In genomic region chr18:80009661-80010550, GRCh38 we compare ENCODE assay signal across 9 cellular contexts. TPM values are rescaled to one million over a fixed set of nuclear protein-coding genes. Genes with fewer than 3 reads are reported as not detected.
DNase-seq lines count a peak whose midpoint lies in the region; ATAC-seq, FAIRE-seq and TF ChIP-seq lines count a peak whose summit lies in the region.
"Had no signal": no experiment of that assay in that cellular context is flagged by ENCODE, and none has a peak within 500 bp of the region (broad histone marks: within the 10 kb centered on the region; RNA-seq: fewer than 3 reads in every experiment).

No MANE protein-coding gene starts in this region.

- H3F3A ChIP-seq in smooth muscle cell (ENCODE audit: low read depth) = no peaks in the 10 kb centered on the region

- H3K4me3 ChIP-seq in K562 (no peak overlapping the region), hepatocyte (no peak overlapping the region), transverse colon (no peak overlapping the region), smooth muscle cell (no peak overlapping the region)

- WGBS in K562 (ENCODE audit: insufficient coverage, low coverage, missing lambda C conversion rate) = 52% methylated on average over 16 of the region's 16 CpGs
- WGBS in hepatocyte (ENCODE audit: low lambda C conversion rate, missing lambda C conversion rate) = 83% methylated on average over 16 of the region's 16 CpGs
- 75 to 82% methylated on average over 9 to 16 of the region's 16 CpGs for WGBS in transverse colon (ENCODE audit: low coverage in 1 of 2), 2 donors
- 74% methylated on average over 16 of the region's 16 CpGs for WGBS in smooth muscle cell (ENCODE audit: low lambda C conversion rate)

- H3K4me1 ChIP-seq in K562 (replicated peaks in 1 of 2; ENCODE audit: control insufficient read depth in 2 of 2, insufficient read depth in 2 of 2, low read length in 2 of 2) = peaks cover 8 to 24% of the 10 kb centered on the region in 2 experiments; a peak in 4 of 5 replicates
- H3K4me1 ChIP-seq in hepatocyte (ENCODE audit: insufficient read depth) = no peaks in the 10 kb centered on the region
- H3K4me1 ChIP-seq in transverse colon = peaks cover 0 to 4% (median 0%) of the 10 kb centered on the region in 4 donors
- H3K4me1 ChIP-seq in smooth muscle cell (ENCODE audit: low read depth) = no peaks in the 10 kb centered on the region

- no peaks in the 10 kb centered on the region for H3K9me2 ChIP-seq in hepatocyte (replicated peaks; ENCODE audit: insufficient read depth)

- H3K27me3 ChIP-seq in K562 (ENCODE audit: control insufficient read depth in 2 of 2, insufficient read depth in 2 of 2, low read length in 2 of 2) (no peaks in the 10 kb centered on the region), hepatocyte (no peaks in the 10 kb centered on the region), transverse colon (no peaks in the 10 kb centered on the region), smooth muscle cell (ENCODE audit: low read depth) (no peaks in the 10 kb centered on the region)

- no peaks in the 10 kb centered on the region for H3K36me3 ChIP-seq in K562 (ENCODE audit: control insufficient read depth, insufficient read depth, low read length)
- H3K36me3 ChIP-seq in hepatocyte (replicated peaks; ENCODE audit: insufficient read depth, low read depth) = no peaks in the 10 kb centered on the region
- no peaks in the 10 kb centered on the region for H3K36me3 ChIP-seq in transverse colon
- no peaks in the 10 kb centered on the region for H3K36me3 ChIP-seq in smooth muscle cell (ENCODE audit: low read depth)

- CTCF ChIA-PET in K562 (lab: Yijun Ruan, JAX; ENCODE audit: low intra/inter-chr PET ratio) = no interaction called here

- peak overlapping the region; percentile 68 for H2AFZ ChIP-seq in K562 (ENCODE audit: low read depth, low read length)
- no peak overlapping the region for H2AFZ ChIP-seq in hepatocyte
- H2AFZ ChIP-seq in smooth muscle cell (ENCODE audit: low read depth) = no peak overlapping the region

- H3K9me3 ChIP-seq in K562 (replicated peaks; ENCODE audit: control insufficient read depth, insufficient read depth, low read depth, low read length) (no peaks in the 10 kb centered on the region), hepatocyte (ENCODE audit: low read depth) (no peaks in the 10 kb centered on the region), transverse colon (peaks cover 5 to 15% of the 10 kb centered on the region in 2 donors), smooth muscle cell (replicated peaks; ENCODE audit: low read depth) (no peaks in the 10 kb centered on the region)

- no peak overlapping the region for H3K9ac ChIP-seq in K562 (ENCODE audit: insufficient read depth in 1 of 2, low read depth in 2 of 2, low read length in 2 of 2)
- no peak overlapping the region for H3K9ac ChIP-seq in smooth muscle cell (ENCODE audit: low read depth)

- TF ChIP-seq RAD21 in K562 (CRISPR knock-in tag; conservative IDR thresholded peaks at IDR 0.05 in 1 of 2, IDR thresholded peaks at IDR 0.05 in 1 of 2) = no peak

- H3K79me2 ChIP-seq in K562 (ENCODE audit: control insufficient read depth, insufficient read depth, low read length) (no peaks in the 10 kb centered on the region), hepatocyte (no peaks in the 10 kb centered on the region), smooth muscle cell (ENCODE audit: low read depth) (no peaks in the 10 kb centered on the region)

- POLR2A ChIA-PET in K562 (lab: Yijun Ruan, JAX) = no interaction called here

- TF ChIP-seq EP300 in K562 (IDR thresholded peaks at IDR 0.05; ENCODE audit: low read length) = no peak
- no peak for TF ChIP-seq EP300 in transverse colon (IDR thresholded peaks at IDR 0.05; ENCODE audit: low read depth)

- peak; percentile 82 for FAIRE-seq in K562 (lab: Jason Lieb, UNC)
- FAIRE-seq in frontal cortex (lab: Jason Lieb, UNC) = no peak

- intact Hi-C loops in K562 (cut with micrococcal nuclease) = no loop called here
- intact Hi-C loops in transverse colon (cut with DNase I; ENCODE audit: low total_unique reads) = no loop called here

- BruUV-seq in K562 (replicated peaks; lab: Mats Ljungman, UMichigan) = no TSS peak

- no peak overlapping the region; the same call in 1 of the 2 replicates for H3K4me2 ChIP-seq in K562 (ENCODE audit: insufficient read depth, low read length)
- no peak overlapping the region for H3K4me2 ChIP-seq in hepatocyte
- no peak overlapping the region for H3K4me2 ChIP-seq in smooth muscle cell

- H3K27ac ChIP-seq in K562 (ENCODE audit: extremely low read depth, low read depth, low read length) = peak overlapping the region; percentile 65; the same call in 1 of the 3 replicates
- H3K27ac ChIP-seq in hepatocyte = no peak overlapping the region
- H3K27ac ChIP-seq in transverse colon = peak overlapping the region; percentile 52 to 79 (median 72)
- H3K27ac ChIP-seq in smooth muscle cell (ENCODE audit: low read depth) = no peak overlapping the region

- no peaks in the 10 kb centered on the region for H3K9me1 ChIP-seq in K562 (ENCODE audit: control insufficient read depth, insufficient read depth, low read length)

- DNase-seq in HPDE6-E6E7 (ENCODE audit: extremely low spot score) (peak; percentile 87), K562 (ENCODE audit: extremely low read depth in 1 of 4, low spot score in 3 of 4) (peak in 2 of 4 experiments; percentile 46 to 61), hepatocyte (ENCODE audit: low spot score) (peak; percentile 54), transverse colon (peak; percentile 62), smooth muscle cell (lab: John Stamatoyannopoulos, UW; ENCODE audit: unreplicated experiment) (no peak), frontal cortex (ENCODE audit: low spot score in 2 of 2) (no peak)
- DNase-seq: NCI-H146 had no signal

- in situ Hi-C loops in K562 (cut with MboI) = no loop called here
- in situ Hi-C loops in transverse colon (cut with MboI; ENCODE audit: low pct_ligation_motif_present in 1 of 4, low pct_unique_long_range_greater_than_20kb in 1 of 4, low sequenced_read_pairs in 3 of 4) = no loop called here

- no peak for TF ChIP-seq CTCF in K562 (IDR thresholded peaks at IDR 0.05 in 2 of 3, conservative IDR thresholded peaks at IDR 0.05 in 1 of 3; ENCODE audit: insufficient read depth in 2 of 3, low read depth in 1 of 3, low read length in 3 of 3)
- no peak for TF ChIP-seq CTCF in hepatocyte (IDR thresholded peaks at IDR 0.05; ENCODE audit: poor library complexity)
- no peak for TF ChIP-seq CTCF in transverse colon (IDR thresholded peaks at IDR 0.05)
- no peak for TF ChIP-seq CTCF in smooth muscle cell (IDR thresholded peaks at IDR 0.05; ENCODE audit: borderline replicate concordance, insufficient read depth, poor library complexity, severe bottlenecking)

- H4K20me1 ChIP-seq in K562 (replicated peaks; ENCODE audit: control insufficient read depth, insufficient read depth, low read length) (no peaks in the 10 kb centered on the region), hepatocyte (ENCODE audit: insufficient read depth, poor library complexity, severe bottlenecking) (no peaks in the 10 kb centered on the region), smooth muscle cell (ENCODE audit: low read depth) (no peaks in the 10 kb centered on the region)

- TF ChIP-seq POLR2A in K562 (conservative IDR thresholded peaks at IDR 0.05) (no peak), transverse colon (IDR thresholded peaks at IDR 0.05) (no peak)

- peak; percentile 77 for ATAC-seq in K562
- no peak for ATAC-seq in HG03135 (IDR thresholded peaks at IDR 0.05; ENCODE audit: unreplicated experiment)
- ATAC-seq in HG03025 (IDR thresholded peaks at IDR 0.05; ENCODE audit: low FRiP score, unreplicated experiment) = no peak

RNA-seq across cellular contexts. Expression of gene TXNL4A, which starts 21.5 kb away (rescaled TPM):
- total RNA-seq in K562 (2011; cell fraction: chromatin; rRNA removed; ENCODE audit: low replicate concordance) = 25.7 and 39.5 TPM in 2 replicates
- total RNA-seq in K562 (2011; cell fraction: nucleolus; rRNA removed) = 17.0 and 20.5 TPM in 2 replicates
- 29.1 and 53.2 TPM in 2 replicates for total RNA-seq in K562 (2011; cell fraction: nucleoplasm; rRNA removed)
- total RNA-seq in K562 (2014; rRNA removed) (68.7 and 78.9 TPM in 2 replicates), K562 (2014; rRNA removed; fragmentation: Illumina TruSeq; extraction: Trizol) (85.5 and 87.5 TPM in 2 replicates), K562 (2015; rRNA removed; fragmentation: Illumina TruSeq; extraction: Trizol) (86.1 and 98.0 TPM in 2 replicates), K562 (2021) (132 and 139 TPM in 2 replicates), hepatocyte (54.2 and 71.9 TPM in 2 replicates), transverse colon (10 to 100 TPM in 3 of 4 donors, 1 to 10 TPM in 1; 4.1 to 36.8 (median 31.0) TPM), smooth muscle cell (61.1 and 62.2 TPM in 2 replicates), frontal cortex (39.1 TPM)
- polyA plus RNA-seq in K562 (2011; rRNA removed) (105 and 124 TPM in 2 replicates), K562 (2014; fragmentation: Illumina TruSeq; extraction: Trizol) (46.5 and 49.6 TPM in 2 replicates), K562 (2014; fragmentation: Nextera tagmentation; extraction: Ambion mirVana) (10 to 100 TPM; 27.0 to 51.2 TPM), K562 (2014; rRNA removed) (92.3 and 98.7 TPM in 2 replicates), hepatocyte (227 and 254 TPM in 2 replicates), smooth muscle cell (243 and 254 TPM in 2 replicates)
- polyA plus RNA-seq in K562 (2011; cell fraction: cytosol; rRNA removed) = 110 and 120 TPM in 2 replicates
- polyA plus RNA-seq in K562 (2011; cell fraction: nucleus; rRNA removed) = 47.8 and 53.9 TPM in 2 replicates
- polyA plus RNA-seq in K562 (2012) = 78.8 and 97.0 TPM in 2 replicates
- 41.9 and 67.5 TPM in 2 replicates for polyA minus RNA-seq in K562 (2011; rRNA and poly(A)+ RNA removed)
- 50.7 and 54.0 TPM in 2 replicates for polyA minus RNA-seq in K562 (2011; cell fraction: cytosol; rRNA and poly(A)+ RNA removed)
- 5.0 and 14.0 TPM in 2 replicates for polyA minus RNA-seq in K562 (2011; cell fraction: nucleus; rRNA and poly(A)+ RNA removed)

RNA-seq across cellular contexts. Expression of gene RBFA, which starts 24.3 kb away (rescaled TPM):
- 107 and 110 TPM in 2 replicates for total RNA-seq in K562 (2011; cell fraction: chromatin; rRNA removed; ENCODE audit: low replicate concordance)
- 70.8 and 75.5 TPM in 2 replicates for total RNA-seq in K562 (2011; cell fraction: nucleolus; rRNA removed)
- 104 and 112 TPM in 2 replicates for total RNA-seq in K562 (2011; cell fraction: nucleoplasm; rRNA removed)
- total RNA-seq in K562 (2014; rRNA removed) = 36.7 and 38.9 TPM in 2 replicates
- 21.1 and 24.5 TPM in 2 replicates for total RNA-seq in K562 (2014; rRNA removed; fragmentation: Illumina TruSeq; extraction: Trizol)
- total RNA-seq in K562 (2015; rRNA removed; fragmentation: Illumina TruSeq; extraction: Trizol) = 25.8 and 26.7 TPM in 2 replicates
- 28.4 and 28.8 TPM in 2 replicates for total RNA-seq in K562 (2021)
- 24.7 and 28.7 TPM in 2 replicates for polyA plus RNA-seq in K562 (2011; rRNA removed)
- 17.9 and 18.9 TPM in 2 replicates for polyA plus RNA-seq in K562 (2011; cell fraction: cytosol; rRNA removed)
- polyA plus RNA-seq in K562 (2011; cell fraction: nucleus; rRNA removed) = 66.2 and 70.5 TPM in 2 replicates
- 17.3 and 24.4 TPM in 2 replicates for polyA plus RNA-seq in K562 (2012)
- polyA plus RNA-seq in K562 (2014; fragmentation: Illumina TruSeq; extraction: Trizol) = 26.0 and 28.2 TPM in 2 replicates
- polyA plus RNA-seq in K562 (2014; fragmentation: Nextera tagmentation; extraction: Ambion mirVana) = 1 to 10 TPM; 3.4 to 4.8 TPM
- 36.1 and 41.9 TPM in 2 replicates for polyA plus RNA-seq in K562 (2014; rRNA removed)
- polyA minus RNA-seq in K562 (2011; rRNA and poly(A)+ RNA removed) = 25.6 and 29.4 TPM in 2 replicates
- 6.5 and 7.3 TPM in 2 replicates for polyA minus RNA-seq in K562 (2011; cell fraction: cytosol; rRNA and poly(A)+ RNA removed)
- 46.0 and 59.9 TPM in 2 replicates for polyA minus RNA-seq in K562 (2011; cell fraction: nucleus; rRNA and poly(A)+ RNA removed)
- total RNA-seq in hepatocyte = 20.7 and 29.4 TPM in 2 replicates
- 21.2 and 21.4 TPM in 2 replicates for polyA plus RNA-seq in hepatocyte
- 10 to 100 TPM in 3 of 4 donors, 1 to 10 TPM in 1; 5.6 to 35.1 (median 25.8) TPM for total RNA-seq in transverse colon
- 15.0 and 16.3 TPM in 2 replicates for total RNA-seq in smooth muscle cell
- 15.5 and 15.7 TPM in 2 replicates for polyA plus RNA-seq in smooth muscle cell
- total RNA-seq in frontal cortex = 37.1 TPM

RNA-seq across cellular contexts. Expression of gene HSBP1L1, which starts 45.5 kb away (rescaled TPM):
- total RNA-seq in K562 (2011; cell fraction: chromatin; rRNA removed; ENCODE audit: low replicate concordance) = not detected in 2 replicates
- total RNA-seq in K562 (2011; cell fraction: nucleolus; rRNA removed) = not detected in 2 replicates
- total RNA-seq in K562 (2011; cell fraction: nucleoplasm; rRNA removed) = not detected in 2 replicates
- total RNA-seq in K562 (2014; rRNA removed) (not detected in 2 replicates), K562 (2014; rRNA removed; fragmentation: Illumina TruSeq; extraction: Trizol) (not detected in 2 replicates), K562 (2015; rRNA removed; fragmentation: Illumina TruSeq; extraction: Trizol) (not detected in 2 replicates), K562 (2021) (not detected in 2 replicates), hepatocyte (55.2 and 58.7 TPM in 2 replicates), transverse colon (100 to 1,000 TPM in 2 of 4 donors, 10 to 100 TPM in 2; 48.4 to 211 (median 109) TPM), smooth muscle cell (11.8 and 24.6 TPM in 2 replicates), frontal cortex (0.82 TPM)
- polyA plus RNA-seq in K562 (2011; rRNA removed) (not detected in 2 replicates), K562 (2014; fragmentation: Illumina TruSeq; extraction: Trizol) (not detected in 2 replicates), K562 (2014; fragmentation: Nextera tagmentation; extraction: Ambion mirVana) (under 1 TPM; 0.24 to 0.36 TPM), K562 (2014; rRNA removed) (not detected in 2 replicates), hepatocyte (81.9 and 82.0 TPM in 2 replicates), smooth muscle cell (12.4 and 23.5 TPM in 2 replicates)
- polyA plus RNA-seq in K562 (2011; cell fraction: cytosol; rRNA removed) = not detected in 2 replicates
- not detected in 2 replicates for polyA plus RNA-seq in K562 (2011; cell fraction: nucleus; rRNA removed)
- 0.91 and 1.2 TPM in 2 replicates for polyA plus RNA-seq in K562 (2012)
- polyA minus RNA-seq in K562 (2011; rRNA and poly(A)+ RNA removed) = not detected in 2 replicates
- not detected in 2 replicates for polyA minus RNA-seq in K562 (2011; cell fraction: cytosol; rRNA and poly(A)+ RNA removed)
- not detected in 2 replicates for polyA minus RNA-seq in K562 (2011; cell fraction: nucleus; rRNA and poly(A)+ RNA removed)

RNA-seq across cellular contexts. Expression of gene SLC66A2, which starts 58.5 kb away (rescaled TPM):
- 7.5 and 14.8 TPM in 2 replicates for total RNA-seq in K562 (2011; cell fraction: chromatin; rRNA removed; ENCODE audit: low replicate concordance)
- total RNA-seq in K562 (2011; cell fraction: nucleolus; rRNA removed) = 18.7 and 18.8 TPM in 2 replicates
- total RNA-seq in K562 (2011; cell fraction: nucleoplasm; rRNA removed) = 9.4 and 11.6 TPM in 2 replicates
- total RNA-seq in K562 (2014; rRNA removed) (12.9 and 17.2 TPM in 2 replicates), K562 (2014; rRNA removed; fragmentation: Illumina TruSeq; extraction: Trizol) (1.1 and 1.9 TPM in 2 replicates), K562 (2015; rRNA removed; fragmentation: Illumina TruSeq; extraction: Trizol) (6.1 and 6.5 TPM in 2 replicates), K562 (2021) (17.2 and 17.5 TPM in 2 replicates), hepatocyte (23.4 and 31.1 TPM in 2 replicates), transverse colon (100 to 1,000 TPM in 2 of 4 donors, 10 to 100 TPM in 2; 56.5 to 183 (median 92.9) TPM), smooth muscle cell (21.2 and 23.6 TPM in 2 replicates), frontal cortex (29.8 TPM)
- polyA plus RNA-seq in K562 (2011; rRNA removed) (5.3 and 5.6 TPM in 2 replicates), K562 (2014; fragmentation: Illumina TruSeq; extraction: Trizol) (3.3 and 8.6 TPM in 2 replicates), K562 (2014; fragmentation: Nextera tagmentation; extraction: Ambion mirVana) (under 1 TPM; 0.25 to 0.38 TPM), K562 (2014; rRNA removed) (12.7 and 17.7 TPM in 2 replicates), hepatocyte (36.5 and 36.9 TPM in 2 replicates), smooth muscle cell (37.2 and 37.9 TPM in 2 replicates)
- 8.8 and 27.2 TPM in 2 replicates for polyA plus RNA-seq in K562 (2011; cell fraction: cytosol; rRNA removed)
- polyA plus RNA-seq in K562 (2011; cell fraction: nucleus; rRNA removed) = 7.4 and 16.2 TPM in 2 replicates
- 9.1 and 10.4 TPM in 2 replicates for polyA plus RNA-seq in K562 (2012)
- polyA minus RNA-seq in K562 (2011; rRNA and poly(A)+ RNA removed) = 1.6 and 3.7 TPM in 2 replicates
- polyA minus RNA-seq in K562 (2011; cell fraction: cytosol; rRNA and poly(A)+ RNA removed) = 5.3 and 6.8 TPM in 2 replicates
- 3.9 and 4.6 TPM in 2 replicates for polyA minus RNA-seq in K562 (2011; cell fraction: nucleus; rRNA and poly(A)+ RNA removed)

Comparison
In these comparisons a context has a peak if more than half of its experiments do, and no peak if none do; other contexts are left out.
1. DNase-seq: peak in HPDE6-E6E7 (single experiment), hepatocyte (single experiment) and transverse colon (single experiment); none in smooth muscle cell (single experiment) and frontal cortex (0 of 2).
2. H3K27ac ChIP-seq: peak in K562 (single experiment) and transverse colon (4 of 4); none in hepatocyte (single experiment) and smooth muscle cell (single experiment).